In genomic region chr9:1939926-1940368, GRCh38 we compare ENCODE assay signal across 10 cellular contexts.
DNase-seq lines count a peak whose midpoint lies in the region; ATAC-seq and TF ChIP-seq lines count a peak whose summit lies in the region.
"Had no signal": no experiment of that assay in that cellular context is flagged by ENCODE, and none has a peak within 500 bp of the region (broad histone marks: within the 10 kb centered on the region; RNA-seq: fewer than 3 reads in every experiment).

No MANE protein-coding gene starts in this region.

- no peaks in the 10 kb centered on the region for H3K36me3 ChIP-seq in Panc1 (ENCODE audit: control insufficient read depth, insufficient read depth, low read length)

- H3K27me3 ChIP-seq in HL-60 (ENCODE audit: insufficient read depth, poor library complexity, severe bottlenecking): peaks cover 2% of the 10 kb centered on the region
- no peaks in the 10 kb centered on the region for H3K27me3 ChIP-seq in Panc1 (ENCODE audit: control insufficient read depth, insufficient read depth, low read length)

- intact Hi-C loops in Panc1 (cut with micrococcal nuclease; ENCODE audit: unreplicated experiment): no loop called here
- intact Hi-C loops in sciatic nerve (cut with DNase I): no loop called here

- no TSS peak for BruUV-seq in Panc1 (replicated peaks; lab: Mats Ljungman, UMichigan)

- peak overlapping the region in 1 of 8 donors; percentile 5 for H3K4me3 Mint-ChIP-seq in naive B cell
- H3K4me3 Mint-ChIP-seq: CD8-positive, alpha-beta memory T cell; dendritic cell treated with granulocyte-macrophage colony-stimulating factor and Interleukin-4, amounts not matched to agents 40 ng/mL and 50 ng/mL, for 4 days had no signal

- peaks cover 0 to 3% (median 0%) of the 10 kb centered on the region in 7 donors for H3K9me3 Mint-ChIP-seq in naive B cell
- H3K9me3 Mint-ChIP-seq: CD8-positive, alpha-beta memory T cell; dendritic cell treated with granulocyte-macrophage colony-stimulating factor and Interleukin-4, amounts not matched to agents 40 ng/mL and 50 ng/mL, for 4 days had no signal

- TF ChIP-seq CTCF in HL-60 (IDR thresholded peaks at IDR 0.05; ENCODE audit: insufficient read depth, low read length) (peak; percentile 68), Panc1 (IDR thresholded peaks at IDR 0.05) (peak; percentile 50)

- H3K27ac Mint-ChIP-seq in naive B cell: peak overlapping the region in 1 of 6 donors; percentile 85
- H3K27ac Mint-ChIP-seq: CD8-positive, alpha-beta memory T cell; dendritic cell treated with granulocyte-macrophage colony-stimulating factor and Interleukin-4, amounts not matched to agents 40 ng/mL and 50 ng/mL, for 4 days had no signal

- ATAC-seq in GM21528 (IDR thresholded peaks at IDR 0.05; ENCODE audit: low FRiP score, unreplicated experiment): peak; percentile 84
- ATAC-seq in Panc1: no peak
- ATAC-seq in naive B cell (ENCODE audit: low read depth in 2 of 2): peak; percentile 64 to 73
- no peak for ATAC-seq in sciatic nerve

- DNase-seq in NCI-H2081 (lab: John Stamatoyannopoulos, UW): peak; percentile 41 to 48
- DNase-seq in NCI-H2081 treated with DMSO at 0.1 percent for 48 hours (lab: John Stamatoyannopoulos, UW): no peak
- peak in 1 of 2 experiments; percentile 21 for DNase-seq in HL-60 (ENCODE audit: low read depth in 1 of 2, low spot score in 1 of 2)
- peak; percentile 18 for DNase-seq in Panc1 (ENCODE audit: low read depth, low spot score)
- peak; percentile 6 to 48 for DNase-seq in T47D (ENCODE audit: low read depth in 1 of 2, low spot score in 1 of 2)
- peak; percentile 17 for DNase-seq in naive B cell
- no peak for DNase-seq in sciatic nerve (ENCODE audit: low spot score)

- H3K4me1 ChIP-seq in Panc1 (ENCODE audit: control insufficient read depth, insufficient read depth, low read length): no peaks in the 10 kb centered on the region

- no peaks in the 10 kb centered on the region for H3K36me3 Mint-ChIP-seq in naive B cell

- H3K27me3 Mint-ChIP-seq in naive B cell: peaks cover 6 to 16% (median 7%) of the 10 kb centered on the region in 3 donors
- H3K27me3 Mint-ChIP-seq: dendritic cell treated with granulocyte-macrophage colony-stimulating factor and Interleukin-4, amounts not matched to agents 40 ng/mL and 50 ng/mL, for 4 days had no signal

- in situ Hi-C loops in Panc1 (cut with HindIII; ENCODE audit: low pct_unique_long_range_greater_than_20kb, low sequenced_read_pairs) (no loop called here), T47D (cut with HindIII; ENCODE audit: low pct_unique_long_range_greater_than_20kb, low sequenced_read_pairs) (no loop called here)

- POLR2A ChIA-PET in Panc1 (lab: Charles Lee): no interaction called here

- H3K9me3 ChIP-seq in Panc1 (ENCODE audit: control insufficient read depth, insufficient read depth, low read depth, low read length): no peaks in the 10 kb centered on the region

- peaks cover 9 to 18% (median 16%) of the 10 kb centered on the region in 3 donors for H3K4me1 Mint-ChIP-seq in naive B cell

- H3K4me3 ChIP-seq in HL-60 (replicated peaks; ENCODE audit: insufficient read depth, low read length) (no peak overlapping the region), Panc1 (ENCODE audit: low read depth in 2 of 2, low read length in 2 of 2) (no peak overlapping the region)

- H3K27ac ChIP-seq in HL-60 (replicated peaks) (no peak overlapping the region), Panc1 (ENCODE audit: low read length) (no peak overlapping the region)

- CTCF ChIA-PET in Panc1 (lab: Charles Lee): no interaction called here

Comparison
In these comparisons a context has a peak if more than half of its experiments do, and no peak if none do; other contexts are left out.
1. DNase-seq: peak in NCI-H2081 (2 of 2), Panc1 (single experiment), T47D (2 of 2) and naive B cell (single experiment); none in NCI-H2081 treated with DMSO at 0.1 percent for 48 hours (single experiment) and sciatic nerve (single experiment).
2. ATAC-seq: peak in GM21528 (single experiment) and naive B cell (2 of 2); none in Panc1 (single experiment) and sciatic nerve (single experiment).